Comparison of ENCODE assay signal across 21 cellular contexts in the genomic region with DNA sequence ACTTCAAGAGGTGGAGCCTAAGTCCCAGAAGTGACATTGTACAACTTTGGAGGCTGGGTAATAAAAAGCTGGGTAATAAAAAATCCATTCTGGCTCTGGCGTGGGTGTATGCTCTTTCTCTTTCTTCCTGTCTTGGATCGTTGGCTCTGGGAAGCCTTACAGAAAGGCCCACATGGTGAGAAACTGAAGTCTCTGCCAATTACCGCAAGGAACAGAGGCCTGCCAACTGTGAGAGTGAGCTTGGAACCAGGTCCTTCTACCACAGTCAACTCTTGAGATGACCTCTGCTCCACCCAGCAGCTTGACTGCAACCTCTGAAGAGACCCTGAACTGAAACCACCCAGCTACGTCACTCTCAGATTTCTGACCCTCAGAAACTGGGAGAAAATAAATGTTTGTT. TPM values are rescaled to one million over a fixed set of nuclear protein-coding genes. Genes with fewer than 3 reads are reported as not detected.
"Had no signal": no experiment of that assay in that cellular context is flagged by ENCODE, and none has a peak within 500 bp of the region (broad histone marks: within the 10 kb centered on the region; RNA-seq: fewer than 3 reads in every experiment).

No MANE protein-coding gene starts in this region.

- H3K36me3 ChIP-seq: sigmoid colon, spleen, thoracic aorta, upper lobe of right lung had no signal

- ATAC-seq: activated CD8-positive, alpha-beta T cell treated with anti-CD3 and anti-CD28 coated beads, Interleukin-2, amount 10 ng/mL, durations not matched to agents 7 days and 5 days; activated naive CD4-positive, alpha-beta T cell treated with anti-CD3 and anti-CD28 coated beads, Interleukin-2, amount 50 U/mL, for 72 hours; activated T-cell treated with anti-CD3 and anti-CD28 coated beads, Interleukin-2, amount 50 U/mL, for 72 hours; natural killer cell treated with Interleukin-12 subunit alpha and Interleukin-12 subunit beta and Interleukin-15 and Interleukin-18, amount 100 ng/mL, for 72 hours; psoas muscle; upper lobe of right lung had no signal

- H3K4me1 ChIP-seq: psoas muscle, sigmoid colon, spleen, upper lobe of right lung had no signal

- H3K4me3 ChIP-seq: coronary artery, psoas muscle, sigmoid colon, spleen, thoracic aorta, upper lobe of right lung had no signal

- H3K27ac ChIP-seq: coronary artery, epithelial cell of prostate, psoas muscle, sigmoid colon, spleen, thoracic aorta, upper lobe of right lung had no signal

- H3K9me3 ChIP-seq: sigmoid colon, thoracic aorta, upper lobe of right lung had no signal

- DNase-seq: activated B cell treated with CpG ODN at 0.5 μM for 24 hours; activated CD4-positive, alpha-beta T cell treated with anti-CD3 and anti-CD28 coated beads, Interleukin-2, amount 10 ng/mL, durations not matched to agents 24 days and 14 days; activated CD8-positive, alpha-beta memory T cell treated with anti-CD3 and anti-CD28 coated beads, Interleukin-2, amount 50 U/mL, for 4 hours; activated CD8-positive, alpha-beta T cell treated with anti-CD3 and anti-CD28 coated beads, Interleukin-2, amount 10 ng/mL, durations not matched to agents 7 days and 5 days; activated gamma-delta T cell; activated T-cell treated with anti-CD3 and anti-CD28 coated beads, Interleukin-2, amount 50 U/mL, for 72 hours; amniotic stem cell; effector memory CD4-positive, alpha-beta T cell; hippocampal formation; mesendoderm; psoas muscle; sigmoid colon; spleen; SW 1271; upper lobe of right lung had no signal

- FAIRE-seq: keratinocyte had no signal

- H3K27me3 ChIP-seq: sigmoid colon, spleen, upper lobe of right lung had no signal

RNA-seq across cellular contexts. Expression of a gene that starts 51.0 kb away (rescaled TPM):
- total RNA-seq: activated B cell treated with CpG ODN at 0.5 μM for 24 hours; activated CD4-positive, alpha-beta T cell treated with anti-CD3 and anti-CD28 coated beads, Interleukin-2, amount 10 ng/mL, durations not matched to agents 24 days and 14 days; activated CD8-positive, alpha-beta T cell treated with anti-CD3 and anti-CD28 coated beads, Interleukin-2, amount 10 ng/mL, durations not matched to agents 7 days and 5 days; activated naive CD4-positive, alpha-beta T cell treated with anti-CD3 and anti-CD28 coated beads, Interleukin-2, amount 50 U/mL, for 72 hours; activated T-cell treated with anti-CD3 and anti-CD28 coated beads, Interleukin-2, amount 50 U/mL, for 72 hours; natural killer cell treated with Interleukin-12 subunit alpha and Interleukin-12 subunit beta and Interleukin-15 and Interleukin-18, amount 100 ng/mL, for 72 hours had no signal
